18 cellular contexts compared by ENCODE assay signal in the genomic region with DNA sequence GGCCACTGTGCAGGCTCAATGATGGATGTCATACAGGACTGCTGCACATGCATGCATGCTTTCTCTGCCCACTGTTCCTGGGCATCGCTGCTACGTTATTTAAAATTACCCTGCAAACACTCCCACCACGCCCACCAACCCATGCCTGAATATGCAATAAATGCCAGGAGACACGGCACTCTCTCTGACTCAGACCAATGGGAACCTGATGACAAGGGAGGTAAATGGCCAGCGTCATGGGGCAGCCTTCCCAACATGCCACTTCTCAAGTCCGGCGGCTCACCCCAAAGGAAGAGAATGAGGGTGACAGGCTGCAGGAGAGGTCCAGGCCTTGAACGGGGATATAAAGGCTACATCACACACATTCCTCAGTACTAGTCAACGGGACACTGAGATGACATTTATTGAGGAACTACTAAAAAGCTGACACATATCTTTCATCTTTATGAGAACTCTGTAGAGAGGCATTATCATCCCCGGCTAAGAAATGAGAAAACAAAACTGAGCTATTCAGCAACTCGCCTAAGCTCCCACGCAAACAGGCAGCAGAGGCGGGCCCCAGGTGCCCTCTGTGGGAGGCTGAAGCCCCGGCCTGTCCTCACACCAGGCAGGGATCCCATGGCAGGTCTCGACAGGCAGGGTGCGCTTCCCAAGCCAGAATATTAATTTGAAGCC.
DNase-seq lines count a peak whose midpoint lies in the region; ATAC-seq, FAIRE-seq and TF ChIP-seq lines count a peak whose summit lies in the region.
"Had no signal": no experiment of that assay in that cellular context is flagged by ENCODE, and none has a peak within 500 bp of the region (broad histone marks: within the 10 kb centered on the region; RNA-seq: fewer than 3 reads in every experiment).

No MANE protein-coding gene starts in this region.

- in situ Hi-C loops in GM12878 (cut with MboI): no loop called here

- TF ChIP-seq POLR2A in GM12878 (IDR thresholded peaks at IDR 0.05; ENCODE audit: low read depth, low read length): no peak

- H3K4me1 ChIP-seq in GM12878 (ENCODE audit: control insufficient read depth, insufficient read depth, low read length) (no peaks in the 10 kb centered on the region), neutrophil (ENCODE audit: control insufficient read depth in 1 of 2, insufficient read depth in 1 of 2, low read depth in 1 of 2, low read length in 1 of 2) (peaks cover 54 to 64% of the 10 kb centered on the region in 2 experiments)

- H3K36me3 ChIP-seq in GM12878 (ENCODE audit: control insufficient read depth in 2 of 2, insufficient read depth in 2 of 2, low read length in 1 of 2): no peaks in the 10 kb centered on the region
- peaks cover 31% of the 10 kb centered on the region for H3K36me3 ChIP-seq in neutrophil

- no peak overlapping the region for H3K9ac ChIP-seq in GM12878 (ENCODE audit: control insufficient read depth, insufficient read depth, low read length)

- H3K79me2 ChIP-seq in GM12878 (ENCODE audit: control insufficient read depth, insufficient read depth, low read length): no peaks in the 10 kb centered on the region

- RAD21 ChIA-PET in GM12878 (lab: Charles Lee; ENCODE audit: unreplicated experiment): interaction anchor here (0.9 kb wide), 1 partner anchor 90 kb away, joined by 5 read pairs; no protein-coding TSS in a partner anchor

- peak; percentile 72 for DNase-seq in CD1c-positive myeloid dendritic cell (ENCODE audit: extremely low spot score)
- peak; percentile 43 for DNase-seq in GM12865 (ENCODE audit: low read depth)
- no peak for DNase-seq in GM12878 (ENCODE audit: low read depth, low spot score)
- no peak for DNase-seq in NCI-H2196 treated with DMSO at 0.1 percent for 48 hours (lab: John Stamatoyannopoulos, UW; ENCODE audit: unreplicated experiment)
- DNase-seq: activated CD4-positive, alpha-beta T cell treated with anti-CD3 and anti-CD28 coated beads, Interleukin-2, amount 50 U/mL, for 48 hours; activated gamma-delta T cell; foreskin melanocyte; IMR-90; left ventricle myocardium superior; NCI-H1048; NCI-H774 had no signal

- peak; percentile 78 for ATAC-seq in GM12878
- ATAC-seq in GM18517 (IDR thresholded peaks at IDR 0.05; ENCODE audit: unreplicated experiment): no peak
- ATAC-seq in HG02840 (IDR thresholded peaks at IDR 0.05; ENCODE audit: low FRiP score, unreplicated experiment): no peak
- ATAC-seq: left ventricle myocardium superior had no signal

- FAIRE-seq in GM12878 (lab: Jason Lieb, UNC): no peak
- FAIRE-seq: astrocyte, colon, GM18507, RCC 7860 had no signal

- no peak for TF ChIP-seq EP300 in GM12878 (IDR thresholded peaks at IDR 0.05; ENCODE audit: borderline replicate concordance in 1 of 2, control insufficient read depth in 1 of 2, low read depth in 2 of 2, low read length in 2 of 2)

- SMC1A ChIA-PET in GM12878 (lab: Charles Lee; ENCODE audit: uncharacterized antibody, unreplicated experiment): interaction anchor here (1.1 to 1.4 kb wide), 4 partner anchors 13 to 147 kb away, joined by 3 to 5 read pairs (median 4); no protein-coding TSS in a partner anchor

- H3K27ac ChIP-seq in GM12878 (ENCODE audit: control insufficient read depth, insufficient read depth) (no peak overlapping the region), neutrophil (peak overlapping the region; percentile 19)

- H3K4me2 ChIP-seq in GM12878 (ENCODE audit: control insufficient read depth, insufficient read depth): no peak overlapping the region

- no TSS peak for BruUV-seq in GM12878 (replicated peaks; lab: Mats Ljungman, UMichigan)

- H3K9me3 ChIP-seq in GM12878 (replicated peaks; ENCODE audit: control insufficient read depth, insufficient read depth, low read length) (no peaks in the 10 kb centered on the region), neutrophil (no peaks in the 10 kb centered on the region)

- H3K4me3 ChIP-seq in GM12865 (ENCODE audit: low read depth, low read length) (no peak overlapping the region), GM12878 (no peak overlapping the region), neutrophil (ENCODE audit: low read depth in 1 of 2, low read length in 1 of 2) (no peak overlapping the region)

- CTCF ChIA-PET in GM12878 (lab: Yijun Ruan, JAX): no interaction called here

- H3K27me3 ChIP-seq in GM12878 (replicated peaks in 1 of 2; ENCODE audit: control insufficient read depth in 2 of 2, insufficient read depth in 2 of 2, low read length in 1 of 2) (no peaks in the 10 kb centered on the region), neutrophil (no peaks in the 10 kb centered on the region)

- no peak for TF ChIP-seq RAD21 in GM12878 (IDR thresholded peaks at IDR 0.05; ENCODE audit: insufficient read depth, low read depth, low read length)

- TF ChIP-seq CTCF in GM12865 (IDR thresholded peaks at IDR 0.05; ENCODE audit: insufficient read depth, low read depth, low read length, missing control alignments) (no peak), GM12878 (IDR thresholded peaks at IDR 0.05 in 2 of 3, conservative IDR thresholded peaks at IDR 0.05 in 1 of 3; ENCODE audit: control insufficient read depth in 2 of 3, extremely low read depth in 1 of 3, insufficient read depth in 1 of 3, low read depth in 3 of 3, low read length in 3 of 3) (no peak), neutrophil (IDR thresholded peaks at IDR 0.05) (no peak)

- 62% methylated on average over 16 of the region's 16 CpGs for WGBS in GM12878 (ENCODE audit: insufficient coverage, insufficient replicate concordance, low lambda C conversion rate, missing lambda C conversion rate)

- POLR2A ChIA-PET in GM12878 (lab: Charles Lee): interaction anchor here (0.5 kb wide), 1 partner anchor 145 kb away, joined by 3 read pairs; no protein-coding TSS in a partner anchor

- no peak overlapping the region for H2AFZ ChIP-seq in GM12878 (ENCODE audit: control insufficient read depth, low read depth, low read length)

- intact Hi-C loops in GM12878 (cut with micrococcal nuclease; ENCODE audit: unreplicated experiment): no loop called here

- peaks cover 10% of the 10 kb centered on the region for H4K20me1 ChIP-seq in GM12878 (ENCODE audit: control insufficient read depth, insufficient read depth)

TF ChIP-seq in GM12878, 131 proteins besides CTCF, POLR2A, EP300 and RAD21:
- TF ChIP-seq IKZF1 (conservative IDR thresholded peaks at IDR 0.05): 0 out of 2 replicates have a peak, but pooled peaks have one; percentile 12
- no peak for TF ChIP-seq JUNB (IDR thresholded peaks at IDR 0.05)
- peak; percentile 25 for TF ChIP-seq MEF2B (IDR thresholded peaks at IDR 0.05; ENCODE audit: partially characterized antibody, poor library complexity, severe bottlenecking)
TF ChIP-seq in GM12878: peak in this region for 2.

Comparison
In these comparisons a context has a peak if more than half of its experiments do, and no peak if none do; other contexts are left out.
1. DNase-seq: peak in CD1c-positive myeloid dendritic cell (single experiment) and GM12865 (single experiment); none in GM12878 (single experiment) and NCI-H2196 treated with DMSO at 0.1 percent for 48 hours (single experiment).